1 cellular context compared by ENCODE assay signal in the genomic region with DNA sequence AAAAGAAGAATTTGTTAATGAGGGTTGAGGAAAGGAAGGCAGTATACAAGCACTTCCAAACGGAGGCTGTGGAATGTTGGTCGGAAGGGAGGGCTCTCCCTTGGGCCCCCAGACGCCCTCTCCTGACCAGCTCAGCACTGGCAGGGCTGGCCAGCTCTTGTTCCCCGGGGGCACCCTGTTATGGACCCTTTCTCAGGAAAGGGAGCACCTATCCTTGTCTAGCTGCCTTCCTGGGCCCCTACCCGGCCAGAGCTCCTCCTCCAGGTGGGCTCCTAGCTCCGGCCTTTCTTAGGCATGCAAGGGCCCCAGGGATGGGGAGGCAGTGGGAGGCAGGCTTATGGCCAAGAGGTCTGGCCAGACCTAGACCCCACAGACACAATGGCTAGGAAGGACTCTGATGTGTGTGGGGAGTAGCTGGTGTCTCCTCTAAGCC.
A peak's percentile ranks its signal among the peaks of the same experiment; 100 is the strongest.
TF ChIP-seq lines count a peak whose summit lies in the region.

No MANE protein-coding gene starts in this region.

TF ChIP-seq in GM23338, 12 proteins besides CTCF, POLR2A, EP300 and RAD21:
- TF ChIP-seq, protein P1, sequence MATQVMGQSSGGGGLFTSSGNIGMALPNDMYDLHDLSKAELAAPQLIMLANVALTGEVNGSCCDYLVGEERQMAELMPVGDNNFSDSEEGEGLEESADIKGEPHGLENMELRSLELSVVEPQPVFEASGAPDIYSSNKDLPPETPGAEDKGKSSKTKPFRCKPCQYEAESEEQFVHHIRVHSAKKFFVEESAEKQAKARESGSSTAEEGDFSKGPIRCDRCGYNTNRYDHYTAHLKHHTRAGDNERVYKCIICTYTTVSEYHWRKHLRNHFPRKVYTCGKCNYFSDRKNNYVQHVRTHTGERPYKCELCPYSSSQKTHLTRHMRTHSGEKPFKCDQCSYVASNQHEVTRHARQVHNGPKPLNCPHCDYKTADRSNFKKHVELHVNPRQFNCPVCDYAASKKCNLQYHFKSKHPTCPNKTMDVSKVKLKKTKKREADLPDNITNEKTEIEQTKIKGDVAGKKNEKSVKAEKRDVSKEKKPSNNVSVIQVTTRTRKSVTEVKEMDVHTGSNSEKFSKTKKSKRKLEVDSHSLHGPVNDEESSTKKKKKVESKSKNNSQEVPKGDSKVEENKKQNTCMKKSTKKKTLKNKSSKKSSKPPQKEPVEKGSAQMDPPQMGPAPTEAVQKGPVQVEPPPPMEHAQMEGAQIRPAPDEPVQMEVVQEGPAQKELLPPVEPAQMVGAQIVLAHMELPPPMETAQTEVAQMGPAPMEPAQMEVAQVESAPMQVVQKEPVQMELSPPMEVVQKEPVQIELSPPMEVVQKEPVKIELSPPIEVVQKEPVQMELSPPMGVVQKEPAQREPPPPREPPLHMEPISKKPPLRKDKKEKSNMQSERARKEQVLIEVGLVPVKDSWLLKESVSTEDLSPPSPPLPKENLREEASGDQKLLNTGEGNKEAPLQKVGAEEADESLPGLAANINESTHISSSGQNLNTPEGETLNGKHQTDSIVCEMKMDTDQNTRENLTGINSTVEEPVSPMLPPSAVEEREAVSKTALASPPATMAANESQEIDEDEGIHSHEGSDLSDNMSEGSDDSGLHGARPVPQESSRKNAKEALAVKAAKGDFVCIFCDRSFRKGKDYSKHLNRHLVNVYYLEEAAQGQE (IDR thresholded peaks at IDR 0.05; ENCODE audit: unreplicated experiment) = peak; percentile 29
- TF ChIP-seq, protein P2, sequence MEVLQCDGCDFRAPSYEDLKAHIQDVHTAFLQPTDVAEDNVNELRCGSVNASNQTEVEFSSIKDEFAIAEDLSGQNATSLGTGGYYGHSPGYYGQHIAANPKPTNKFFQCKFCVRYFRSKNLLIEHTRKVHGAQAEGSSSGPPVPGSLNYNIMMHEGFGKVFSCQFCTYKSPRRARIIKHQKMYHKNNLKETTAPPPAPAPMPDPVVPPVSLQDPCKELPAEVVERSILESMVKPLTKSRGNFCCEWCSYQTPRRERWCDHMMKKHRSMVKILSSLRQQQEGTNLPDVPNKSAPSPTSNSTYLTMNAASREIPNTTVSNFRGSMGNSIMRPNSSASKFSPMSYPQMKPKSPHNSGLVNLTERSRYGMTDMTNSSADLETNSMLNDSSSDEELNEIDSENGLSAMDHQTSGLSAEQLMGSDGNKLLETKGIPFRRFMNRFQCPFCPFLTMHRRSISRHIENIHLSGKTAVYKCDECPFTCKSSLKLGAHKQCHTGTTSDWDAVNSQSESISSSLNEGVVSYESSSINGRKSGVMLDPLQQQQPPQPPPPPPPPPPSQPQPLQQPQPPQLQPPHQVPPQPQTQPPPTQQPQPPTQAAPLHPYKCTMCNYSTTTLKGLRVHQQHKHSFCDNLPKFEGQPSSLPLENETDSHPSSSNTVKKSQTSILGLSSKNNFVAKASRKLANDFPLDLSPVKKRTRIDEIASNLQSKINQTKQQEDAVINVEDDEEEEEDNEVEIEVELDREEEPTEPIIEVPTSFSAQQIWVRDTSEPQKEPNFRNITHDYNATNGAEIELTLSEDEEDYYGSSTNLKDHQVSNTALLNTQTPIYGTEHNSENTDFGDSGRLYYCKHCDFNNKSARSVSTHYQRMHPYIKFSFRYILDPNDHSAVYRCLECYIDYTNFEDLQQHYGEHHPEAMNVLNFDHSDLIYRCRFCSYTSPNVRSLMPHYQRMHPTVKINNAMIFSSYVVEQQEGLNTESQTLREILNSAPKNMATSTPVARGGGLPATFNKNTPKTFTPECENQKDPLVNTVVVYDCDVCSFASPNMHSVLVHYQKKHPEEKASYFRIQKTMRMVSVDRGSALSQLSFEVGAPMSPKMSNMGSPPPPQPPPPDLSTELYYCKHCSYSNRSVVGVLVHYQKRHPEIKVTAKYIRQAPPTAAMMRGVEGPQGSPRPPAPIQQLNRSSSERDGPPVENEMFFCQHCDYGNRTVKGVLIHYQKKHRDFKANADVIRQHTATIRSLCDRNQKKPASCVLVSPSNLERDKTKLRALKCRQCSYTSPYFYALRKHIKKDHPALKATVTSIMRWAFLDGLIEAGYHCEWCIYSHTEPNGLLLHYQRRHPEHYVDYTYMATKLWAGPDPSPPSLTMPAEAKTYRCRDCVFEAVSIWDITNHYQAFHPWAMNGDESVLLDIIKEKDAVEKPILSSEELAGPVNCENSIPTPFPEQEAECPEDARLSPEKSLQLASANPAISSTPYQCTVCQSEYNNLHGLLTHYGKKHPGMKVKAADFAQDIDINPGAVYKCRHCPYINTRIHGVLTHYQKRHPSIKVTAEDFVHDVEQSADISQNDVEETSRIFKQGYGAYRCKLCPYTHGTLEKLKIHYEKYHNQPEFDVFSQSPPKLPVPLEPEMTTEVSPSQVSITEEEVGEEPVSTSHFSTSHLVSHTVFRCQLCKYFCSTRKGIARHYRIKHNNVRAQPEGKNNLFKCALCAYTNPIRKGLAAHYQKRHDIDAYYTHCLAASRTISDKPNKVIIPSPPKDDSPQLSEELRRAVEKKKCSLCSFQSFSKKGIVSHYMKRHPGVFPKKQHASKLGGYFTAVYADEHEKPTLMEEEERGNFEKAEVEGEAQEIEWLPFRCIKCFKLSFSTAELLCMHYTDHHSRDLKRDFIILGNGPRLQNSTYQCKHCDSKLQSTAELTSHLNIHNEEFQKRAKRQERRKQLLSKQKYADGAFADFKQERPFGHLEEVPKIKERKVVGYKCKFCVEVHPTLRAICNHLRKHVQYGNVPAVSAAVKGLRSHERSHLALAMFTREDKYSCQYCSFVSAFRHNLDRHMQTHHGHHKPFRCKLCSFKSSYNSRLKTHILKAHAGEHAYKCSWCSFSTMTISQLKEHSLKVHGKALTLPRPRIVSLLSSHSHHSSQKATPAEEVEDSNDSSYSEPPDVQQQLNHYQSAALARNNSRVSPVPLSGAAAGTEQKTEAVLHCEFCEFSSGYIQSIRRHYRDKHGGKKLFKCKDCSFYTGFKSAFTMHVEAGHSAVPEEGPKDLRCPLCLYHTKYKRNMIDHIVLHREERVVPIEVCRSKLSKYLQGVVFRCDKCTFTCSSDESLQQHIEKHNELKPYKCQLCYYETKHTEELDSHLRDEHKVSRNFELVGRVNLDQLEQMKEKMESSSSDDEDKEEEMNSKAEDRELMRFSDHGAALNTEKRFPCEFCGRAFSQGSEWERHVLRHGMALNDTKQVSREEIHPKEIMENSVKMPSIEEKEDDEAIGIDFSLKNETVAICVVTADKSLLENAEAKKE (CRISPR knock-in tag; IDR thresholded peaks at IDR 0.05) = no peak
- TF ChIP-seq CREB1 (CRISPR knock-in tag; IDR thresholded peaks at IDR 0.05; ENCODE audit: low read depth) = no peak
